In the genomic region with DNA sequence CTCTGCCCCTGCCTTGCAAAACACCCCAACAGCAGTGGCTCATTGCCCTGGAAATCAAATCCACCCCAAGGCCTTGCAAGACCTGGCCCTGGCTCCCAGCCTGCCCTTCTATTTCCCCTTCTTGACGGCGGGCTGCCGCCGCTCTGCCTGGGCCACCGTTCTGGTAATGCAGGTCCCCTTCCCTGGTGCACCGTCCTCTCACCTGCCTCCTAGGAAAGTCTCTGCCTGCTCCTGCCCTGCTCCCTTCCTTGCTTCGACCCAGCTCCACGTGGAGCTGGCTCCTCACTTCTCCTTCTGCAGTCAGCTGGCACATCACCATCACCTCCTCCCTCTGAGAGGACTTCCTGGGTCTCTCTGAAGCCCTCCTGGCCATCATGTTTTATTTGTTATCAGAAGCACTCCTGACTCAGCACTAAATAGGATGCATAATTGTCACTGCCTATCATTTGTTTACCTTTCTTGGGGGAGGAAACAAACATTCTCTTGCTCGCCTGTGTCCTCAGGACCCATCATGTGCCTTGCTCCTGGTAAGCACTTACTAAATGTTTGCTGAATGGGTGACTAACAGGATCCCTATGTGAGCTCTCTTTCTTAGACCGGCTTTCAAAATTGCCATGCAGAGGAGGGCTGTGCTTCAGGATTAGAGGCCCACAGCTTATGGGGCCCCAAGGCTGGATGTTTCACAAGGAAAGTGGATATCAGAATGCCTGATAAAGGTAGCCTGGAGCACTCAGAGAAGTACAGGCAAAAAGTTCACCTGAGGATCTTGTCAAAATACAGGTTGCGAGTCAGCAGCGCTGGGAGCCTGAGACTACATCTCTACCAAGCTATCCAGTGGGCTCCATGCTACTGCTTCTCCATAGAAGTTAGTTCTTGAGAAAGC, we compare ENCODE assay signal across 11 cellular contexts. TPM values are rescaled to one million over a fixed set of nuclear protein-coding genes. Genes with fewer than 3 reads are reported as not detected.
DNase-seq lines count a peak whose midpoint lies in the region; ATAC-seq, FAIRE-seq and TF ChIP-seq lines count a peak whose summit lies in the region.
"Had no signal": no experiment of that assay in that cellular context is flagged by ENCODE, and none has a peak within 500 bp of the region (broad histone marks: within the 10 kb centered on the region; RNA-seq: fewer than 3 reads in every experiment).

No MANE protein-coding gene starts in this region.

- FAIRE-seq in K562 (lab: Jason Lieb, UNC) = no peak
- FAIRE-seq in urothelium cell line (lab: Jason Lieb, UNC) = no peak

- peaks cover 4% of the 10 kb centered on the region for H3K36me3 Mint-ChIP-seq in Caco-2 (ENCODE audit: insufficient read depth, unreplicated experiment)

- POLR2A ChIA-PET in Caco-2 (lab: Charles Lee) = interaction anchor here (0.8 to 1.3 kb wide), 6 partner anchors 37 to 353 kb away, joined by 3 to 19 read pairs (median 5); a partner anchor contains a TSS
- POLR2A ChIA-PET in K562 (lab: Yijun Ruan, JAX) = interaction anchor here (0.7 to 2.1 kb wide), 3 partner anchors 11 to 1008 kb away, joined by 3 to 9 read pairs (median 3); no protein-coding TSS in a partner anchor

- no peak for TF ChIP-seq POLR2A in K562 (conservative IDR thresholded peaks at IDR 0.05)
- TF ChIP-seq POLR2A in right lobe of liver (IDR thresholded peaks at IDR 0.05) = peak; percentile 20

- H4K20me1 ChIP-seq in K562 (replicated peaks; ENCODE audit: control insufficient read depth, insufficient read depth, low read length) = no peaks in the 10 kb centered on the region

- peak overlapping the region; percentile 28; the same call in 1 of the 2 replicates for H3K4me2 ChIP-seq in K562 (ENCODE audit: insufficient read depth, low read length)

- peak overlapping the region; percentile 76 for H2AFZ ChIP-seq in K562 (ENCODE audit: low read depth, low read length)

- H3K9ac ChIP-seq in K562 (ENCODE audit: insufficient read depth in 1 of 2, low read depth in 2 of 2, low read length in 2 of 2) = peak overlapping the region; percentile 16 to 24; a peak in 1 of 4 replicates

- WGBS in K562 (ENCODE audit: insufficient coverage, low coverage, missing lambda C conversion rate) = 54% methylated on average over 12 of the region's 12 CpGs
- WGBS in right lobe of liver (ENCODE audit: insufficient coverage, low coverage, low lambda C conversion rate, missing lambda C conversion rate) = 49% methylated on average over 7 of the region's 12 CpGs

- no peak for TF ChIP-seq CTCF in Caco-2 (IDR thresholded peaks at IDR 0.05; ENCODE audit: insufficient read depth in 1 of 2, low read depth in 1 of 2, low read length in 1 of 2, severe bottlenecking in 1 of 2, unreplicated experiment in 1 of 2)
- TF ChIP-seq CTCF in K562 (IDR thresholded peaks at IDR 0.05 in 2 of 3, conservative IDR thresholded peaks at IDR 0.05 in 1 of 3; ENCODE audit: insufficient read depth in 2 of 3, low read depth in 1 of 3, low read length in 3 of 3) = no peak
- no peak for TF ChIP-seq CTCF in right lobe of liver (IDR thresholded peaks at IDR 0.05)

- H3K4me3 ChIP-seq in Caco-2 (ENCODE audit: low read depth, low read length) (no peak overlapping the region), K562 (no peak overlapping the region), right lobe of liver (no peak overlapping the region)

- H3K27me3 Mint-ChIP-seq in Caco-2 (ENCODE audit: insufficient read depth, unreplicated experiment) = no peaks in the 10 kb centered on the region

- H3K9me1 ChIP-seq in K562 (ENCODE audit: control insufficient read depth, insufficient read depth, low read length) = no peaks in the 10 kb centered on the region

- no peaks in the 10 kb centered on the region for H3K9me3 Mint-ChIP-seq in Caco-2 (ENCODE audit: unreplicated experiment)

- no peak for TF ChIP-seq EP300 in K562 (IDR thresholded peaks at IDR 0.05; ENCODE audit: low read length)

- peaks cover 35% of the 10 kb centered on the region for H3K4me1 Mint-ChIP-seq in Caco-2 (ENCODE audit: low read depth, unreplicated experiment)

- intact Hi-C loops in Caco-2 (cut with micrococcal nuclease; ENCODE audit: unreplicated experiment) = loop anchor here (1.0 to 5.0 kb wide), 5 partner anchors 23 to 203 kb away; no protein-coding TSS in a partner anchor
- intact Hi-C loops in K562 (cut with micrococcal nuclease) = loop anchor here (5.0 kb wide), 2 partner anchors 42 to 132 kb away; no protein-coding TSS in a partner anchor
- intact Hi-C loops in right lobe of liver (cut with DNase I) = loop anchor here (5.0 kb wide), 1 partner anchor 347 kb away; no protein-coding TSS in a partner anchor

- H3K79me2 ChIP-seq in K562 (ENCODE audit: control insufficient read depth, insufficient read depth, low read length) = no peaks in the 10 kb centered on the region

- BruUV-seq in Caco-2 (replicated peaks; lab: Mats Ljungman, UMichigan) (no TSS peak), K562 (replicated peaks; lab: Mats Ljungman, UMichigan) (no TSS peak)

- CTCF ChIA-PET in Caco-2 (lab: Charles Lee) (interaction anchor here (0.8 to 1.2 kb wide), 8 partner anchors 23 to 353 kb away, joined by 4 to 9 read pairs (median 4); a partner anchor contains a TSS), K562 (lab: Yijun Ruan, JAX; ENCODE audit: low intra/inter-chr PET ratio) (interaction anchor here (5.4 kb wide), 1 partner anchor 352 kb away, joined by 66 read pairs; a partner anchor contains a TSS)

- in situ Hi-C loops in K562 (cut with MboI) (loop anchor here (5.0 kb wide), 1 partner anchor 352 kb away; a partner anchor contains a TSS), ACHN (cut with HindIII; ENCODE audit: low pct_ligation_motif_present, low pct_unique_long_range_greater_than_20kb, low sequenced_read_pairs) (no loop called here)

- peak; percentile 2; the same call in 1 of the 3 replicates for ATAC-seq in K562
- ATAC-seq in right lobe of liver = peak; percentile 51 to 77 (median 62)
- ATAC-seq in GM18867 (IDR thresholded peaks at IDR 0.05; ENCODE audit: unreplicated experiment) = no peak

- H3K27ac Mint-ChIP-seq in Caco-2 (ENCODE audit: unreplicated experiment) = peak overlapping the region; percentile 85

- H3K4me1 ChIP-seq in Caco-2 (peaks cover 51% of the 10 kb centered on the region), K562 (replicated peaks in 1 of 2; ENCODE audit: control insufficient read depth in 2 of 2, insufficient read depth in 2 of 2, low read length in 2 of 2) (peaks cover 28 to 34% of the 10 kb centered on the region in 2 experiments), right lobe of liver (peaks cover 0 to 20% (median 3%) of the 10 kb centered on the region in 4 donors)

- peak overlapping the region; percentile 22 for H3K4me3 Mint-ChIP-seq in Caco-2 (ENCODE audit: unreplicated experiment)

- H3K27me3 ChIP-seq in Caco-2 (replicated peaks; ENCODE audit: control insufficient read depth, insufficient read depth, low read length) (no peaks in the 10 kb centered on the region), K562 (ENCODE audit: control insufficient read depth in 2 of 2, insufficient read depth in 2 of 2, low read length in 2 of 2) (no peaks in the 10 kb centered on the region), right lobe of liver (no peaks in the 10 kb centered on the region)

- H3K27ac ChIP-seq in K562 (ENCODE audit: extremely low read depth, low read depth, low read length) (peak overlapping the region; percentile 29; the same call in 1 of the 3 replicates), right lobe of liver (peak overlapping the region in 2 of 3 donors; percentile 24 to 49)

- H3K36me3 ChIP-seq in Caco-2 (ENCODE audit: control insufficient read depth, insufficient read depth, low read length) (no peaks in the 10 kb centered on the region), K562 (ENCODE audit: control insufficient read depth, insufficient read depth, low read length) (no peaks in the 10 kb centered on the region), right lobe of liver (no peaks in the 10 kb centered on the region)

- DNase-seq in Caco-2 (peak; percentile 87 to 91), HuH-7 (ENCODE audit: low spot score) (peak; percentile 62), K562 (ENCODE audit: extremely low read depth in 1 of 4, low spot score in 3 of 4) (peak; percentile 31 to 47 (median 40)), right lobe of liver (peak in 1 of 3 donors; percentile 29), ACHN (no peak), NCI-H2107 treated with DMSO at 0.1 percent for 48 hours (lab: John Stamatoyannopoulos, UW; ENCODE audit: unreplicated experiment) (no peak), urothelium cell line (ENCODE audit: low spot score) (no peak)
- DNase-seq: activated CD4-positive, alpha-beta T cell treated with anti-CD3 and anti-CD28 coated beads, Interleukin-2, amount 50 U/mL, for 48 hours; central memory CD4-positive, alpha-beta T cell; DMS79 treated with DMSO at 0.1 percent for 48 hours had no signal

- H3K9me3 ChIP-seq in Caco-2 (no peaks in the 10 kb centered on the region), K562 (replicated peaks; ENCODE audit: control insufficient read depth, insufficient read depth, low read depth, low read length) (no peaks in the 10 kb centered on the region; the same call in 1 of the 2 replicates), right lobe of liver (no peaks in the 10 kb centered on the region)

- TF ChIP-seq RAD21 in K562 (CRISPR knock-in tag; conservative IDR thresholded peaks at IDR 0.05 in 1 of 2, IDR thresholded peaks at IDR 0.05 in 1 of 2) = no peak

TF ChIP-seq in K562, 482 proteins besides CTCF, POLR2A, EP300 and RAD21 (continues in another document):
- TF ChIP-seq MCM2 (IDR thresholded peaks at IDR 0.05; ENCODE audit: low read depth) = no peak

RNA-seq across cellular contexts. Expression of a gene that starts 19.6 kb away (rescaled TPM):
- total RNA-seq in Caco-2 (2022) (0.18 and 0.32 TPM in 2 replicates), K562 (2014; rRNA removed) (not detected in 2 replicates), K562 (2014; rRNA removed; fragmentation: Illumina TruSeq; extraction: Trizol) (not detected in 2 replicates), K562 (2015; rRNA removed; fragmentation: Illumina TruSeq; extraction: Trizol) (not detected in 2 replicates), K562 (2021) (not detected in 2 replicates), right lobe of liver (not detected)
- not detected in 2 replicates for total RNA-seq in K562 (2011; cell fraction: chromatin; rRNA removed; ENCODE audit: low replicate concordance)
- total RNA-seq in K562 (2011; cell fraction: nucleolus; rRNA removed) = not detected in 2 replicates
- 0.23 TPM in 1 of 2 replicates, not detected in the other for total RNA-seq in K562 (2011; cell fraction: nucleoplasm; rRNA removed)
- polyA plus RNA-seq in K562 (2011; rRNA removed) (not detected in 2 replicates), K562 (2014; fragmentation: Illumina TruSeq; extraction: Trizol) (not detected in 2 replicates), K562 (2014; fragmentation: Nextera tagmentation; extraction: Ambion mirVana) (under 1 TPM in 1 of 2 experiments, not detected in 1; 0.08 TPM), K562 (2014; rRNA removed) (not detected in 2 replicates)
- polyA plus RNA-seq in K562 (2011; cell fraction: cytosol; rRNA removed) = not detected in 2 replicates
- polyA plus RNA-seq in K562 (2011; cell fraction: nucleus; rRNA removed) = not detected in 2 replicates
- polyA plus RNA-seq in K562 (2012) = 0.06 TPM in 1 of 2 replicates, not detected in the other
- not detected in 2 replicates for polyA minus RNA-seq in K562 (2011; rRNA and poly(A)+ RNA removed)
- polyA minus RNA-seq in K562 (2011; cell fraction: cytosol; rRNA and poly(A)+ RNA removed) = not detected in 2 replicates
- polyA minus RNA-seq in K562 (2011; cell fraction: nucleus; rRNA and poly(A)+ RNA removed) = not detected in 2 replicates

Comparison
In these comparisons a context has a peak if more than half of its experiments do, and no peak if none do; other contexts are left out.
1. DNase-seq: peak in Caco-2 (2 of 2), HuH-7 (single experiment) and K562 (4 of 4); none in ACHN (single experiment), NCI-H2107 treated with DMSO at 0.1 percent for 48 hours (single experiment) and urothelium cell line (single experiment).